Comparison of ENCODE assay signal across 8 cellular contexts in genomic region chr7:5426226-5426475, GRCh38. TPM values are rescaled to one million over a fixed set of nuclear protein-coding genes. Genes with fewer than 3 reads are reported as not detected.
DNase-seq lines count a peak whose midpoint lies in the region; ATAC-seq, FAIRE-seq and TF ChIP-seq lines count a peak whose summit lies in the region.

No MANE protein-coding gene starts in this region.

- H3K9me2 ChIP-seq in hepatocyte (replicated peaks; ENCODE audit: insufficient read depth), result no peaks in the 10 kb centered on the region

- peak overlapping the region; percentile 88 for H3K4me3 Mint-ChIP-seq in T-helper 17 cell

- ATAC-seq in T-helper 17 cell, result no peak

- H3K27me3 ChIP-seq in hepatocyte, result no peaks in the 10 kb centered on the region
- H3K27me3 ChIP-seq in spleen (replicated peaks in 1 of 7), result peaks cover 0 to 100% (median 73%) of the 10 kb centered on the region in 7 donors

- peak overlapping the region; percentile 98 for H3K4me2 ChIP-seq in hepatocyte

- H2AFZ ChIP-seq in hepatocyte, result peak overlapping the region; percentile 36

- H3K4me3 ChIP-seq in hepatocyte, result peak overlapping the region; percentile 89
- peak overlapping the region; percentile 52 to 81 (median 68) for H3K4me3 ChIP-seq in spleen

- H3K36me3 ChIP-seq in hepatocyte (replicated peaks; ENCODE audit: insufficient read depth, low read depth) (no peaks in the 10 kb centered on the region), spleen (no peaks in the 10 kb centered on the region)

- H3K36me3 Mint-ChIP-seq in T-helper 17 cell (ENCODE audit: low read depth), result no peaks in the 10 kb centered on the region

- H3K9me3 ChIP-seq in T-helper 17 cell (ENCODE audit: control insufficient read depth, low read length, poor library complexity, severe bottlenecking) (no peaks in the 10 kb centered on the region), hepatocyte (ENCODE audit: low read depth) (no peaks in the 10 kb centered on the region), spleen (no peaks in the 10 kb centered on the region)

- H3K79me2 ChIP-seq in hepatocyte, result peaks cover 88% of the 10 kb centered on the region

- peaks cover 48% of the 10 kb centered on the region for H3K27me3 Mint-ChIP-seq in T-helper 17 cell

- FAIRE-seq in D721Med (lab: Jason Lieb, UNC), result no peak

- DNase-seq in NCI-H146 treated with DMSO at 0.1 percent for 48 hours (lab: John Stamatoyannopoulos, UW; ENCODE audit: unreplicated experiment), result peak; percentile 40
- no peak for DNase-seq in NCI-H146 (lab: John Stamatoyannopoulos, UW)
- no peak for DNase-seq in T-helper 17 cell
- DNase-seq in hepatocyte (ENCODE audit: low spot score), result no peak
- DNase-seq in spleen, result no peak
- no peak for DNase-seq in D721Med (ENCODE audit: insufficient read length, low spot score)
- no peak for DNase-seq in GM03348 (ENCODE audit: low spot score)
- DNase-seq in central memory CD4-positive, alpha-beta T cell, result no peak

- H3K27ac ChIP-seq in hepatocyte, result peak overlapping the region; percentile 99
- peak overlapping the region; percentile 86 to 100 (median 97) for H3K27ac ChIP-seq in spleen

- no peak for TF ChIP-seq POLR2A in spleen (IDR thresholded peaks at IDR 0.05)

- under 1% methylated on average over 13 of the region's 13 CpGs for WGBS in hepatocyte (ENCODE audit: low lambda C conversion rate, missing lambda C conversion rate)
- WGBS in spleen, 5 donors, result 0 to 2% (median 0%) methylated on average over 12 to 13 of the region's 13 CpGs

- peaks cover 27% of the 10 kb centered on the region for H3K4me1 Mint-ChIP-seq in T-helper 17 cell

- H3K27ac Mint-ChIP-seq in T-helper 17 cell, result peak overlapping the region; percentile 14

- TF ChIP-seq CTCF in hepatocyte (IDR thresholded peaks at IDR 0.05; ENCODE audit: poor library complexity) (no peak), spleen (IDR thresholded peaks at IDR 0.05 in 8 of 11, conservative IDR thresholded peaks at IDR 0.05 in 3 of 11) (no peak), D721Med (IDR thresholded peaks at IDR 0.05; ENCODE audit: insufficient read depth, missing control alignments) (no peak)

- intact Hi-C loops in spleen (cut with DNase I; ENCODE audit: low total_unique reads), result no loop called here

- peaks cover 4% of the 10 kb centered on the region for H4K20me1 ChIP-seq in hepatocyte (ENCODE audit: insufficient read depth, poor library complexity, severe bottlenecking)

- H3K4me1 ChIP-seq in hepatocyte (ENCODE audit: insufficient read depth) (peaks cover 8% of the 10 kb centered on the region), spleen (peaks cover 34 to 94% (median 81%) of the 10 kb centered on the region in 6 donors)

RNA-seq across cellular contexts. Expression of gene TNRC18, which starts 2.5 kb away (rescaled TPM):
- 10 to 100 TPM; 54.5 to 67.6 TPM for total RNA-seq in T-helper 17 cell
- total RNA-seq in hepatocyte, result 28.2 and 52.8 TPM in 2 replicates
- 15.2 and 18.1 TPM in 2 replicates for polyA plus RNA-seq in hepatocyte
- 100 to 1,000 TPM in 2 of 7 donors, 10 to 100 TPM in 5; 56.1 to 124 (median 86.6) TPM for total RNA-seq in spleen
- 10 to 100 TPM in 1 of 3 donors, 1 to 10 TPM in 2; 3.4 to 33.6 (median 3.8) TPM for polyA plus RNA-seq in spleen
